Comparison of ENCODE assay signal across 29 cellular contexts in genomic region chr10:116970050-116970449, GRCh38. TPM values are rescaled to one million over a fixed set of nuclear protein-coding genes. Genes with fewer than 3 reads are reported as not detected.
"Had no signal": no experiment of that assay in that cellular context is flagged by ENCODE, and none has a peak within 500 bp of the region (broad histone marks: within the 10 kb centered on the region; RNA-seq: fewer than 3 reads in every experiment).

No MANE protein-coding gene starts in this region.

- H3K36me3 ChIP-seq: adrenal gland, breast epithelium, cardiac muscle cell, colonic mucosa had no signal

- H3K27ac ChIP-seq: adrenal gland, ascending aorta, breast epithelium, cardiac muscle cell, colonic mucosa had no signal

- H3K4me3 ChIP-seq: adrenal gland, ascending aorta, breast epithelium, cardiac muscle cell, colonic mucosa had no signal

- H3K4me1 ChIP-seq: ascending aorta, breast epithelium, colonic mucosa had no signal

- H3K27me3 ChIP-seq: adrenal gland, ascending aorta, breast epithelium, cardiac muscle cell, colonic mucosa had no signal

- FAIRE-seq: endothelial cell of umbilical vein had no signal

- H3K9me3 ChIP-seq: adrenal gland, ascending aorta, breast epithelium, colonic mucosa had no signal

- ATAC-seq: activated CD4-positive, alpha-beta T cell treated with anti-CD3 and anti-CD28 coated beads for 36 hours; activated CD8-positive, alpha-beta memory T cell treated with anti-CD3 and anti-CD28 coated beads, Interleukin-2, amount 10 ng/mL, durations not matched to agents 7 days and 5 days; activated CD8-positive, alpha-beta T cell treated with anti-CD3 and anti-CD28 coated beads, Interleukin-2, amount 10 ng/mL, durations not matched to agents 7 days and 5 days; activated naive CD8-positive, alpha-beta T cell treated with anti-CD3 and anti-CD28 coated beads, Interleukin-2, amount 50 U/mL, for 24 hours; esophagus mucosa had no signal

- DNase-seq: activated CD4-positive, alpha-beta memory T cell treated with anti-CD3 and anti-CD28 coated beads for 36 hours; activated CD4-positive, alpha-beta T cell treated with anti-CD3 and anti-CD28 coated beads for 36 hours; activated CD4-positive, alpha-beta T cell treated with anti-CD3 and anti-CD28 coated beads, Interleukin-2, amount 10 ng/mL, durations not matched to agents 24 days and 14 days; activated CD4-positive, CD25-positive, alpha-beta regulatory T cell; activated CD4-positive, CD25-positive, alpha-beta regulatory T cell treated with anti-CD3 and anti-CD28 coated beads, Interleukin-2, amount 50 U/mL, for 72 hours; activated CD8-positive, alpha-beta memory T cell treated with anti-CD3 and anti-CD28 coated beads, Interleukin-2, amount 10 ng/mL, durations not matched to agents 7 days and 5 days; activated CD8-positive, alpha-beta memory T cell treated with anti-CD3 and anti-CD28 coated beads, Interleukin-2, amount 50 U/mL, for 4 hours; activated CD8-positive, alpha-beta T cell treated with anti-CD3 and anti-CD28 coated beads, Interleukin-2, amount 10 ng/mL, durations not matched to agents 7 days and 5 days; activated effector memory CD4-positive, alpha-beta T cell treated with anti-CD3 and anti-CD28 coated beads, Interleukin-2, amount 50 U/mL, for 16 hours; activated naive CD4-positive, alpha-beta T cell treated with anti-CD3 and anti-CD28 coated beads for 36 hours; activated naive CD8-positive, alpha-beta T cell treated with anti-CD3 and anti-CD28 coated beads for 36 hours; activated naive CD8-positive, alpha-beta T cell treated with anti-CD3 and anti-CD28 coated beads, Interleukin-2, amount 50 U/mL, for 24 hours; activated T-cell treated with anti-CD3 and anti-CD28 coated beads, Interleukin-2, amount 50 U/mL, for 1 hour; activated T-cell treated with anti-CD3 and anti-CD28 coated beads, Interleukin-2, amount 50 U/mL, for 48 hours; adrenal gland; amygdala; colonic mucosa; effector memory CD4-positive, alpha-beta T cell; foreskin fibroblast; head of caudate nucleus; T-helper 2 cell had no signal

RNA-seq across cellular contexts. Expression of gene SHTN1, which starts 34.9 kb away (rescaled TPM):
- total RNA-seq: activated CD8-positive, alpha-beta memory T cell treated with anti-CD3 and anti-CD28 coated beads for 36 hours; activated CD8-positive, alpha-beta memory T cell treated with anti-CD3 and anti-CD28 coated beads, Interleukin-2, amount 10 ng/mL, durations not matched to agents 7 days and 5 days; activated CD8-positive, alpha-beta T cell treated with anti-CD3 and anti-CD28 coated beads, Interleukin-2, amount 10 ng/mL, durations not matched to agents 7 days and 5 days; activated T-helper 1 cell treated with anti-CD3 and anti-CD28 coated beads, Interleukin-12 subunit alpha, Interleukin-12 subunit beta, Interleukin-2, Interleukin-4 antibody, amounts not matched to agents 30 ng/mL and 10 ng/mL and 1 ng/mL, durations not matched to agents 14 hours and 24 hours and 36 hours; activated T-helper 2 cell treated with anti-CD3 and anti-CD28 coated beads, Interferon-gamma antibody, Interleukin-2, Interleukin-4, amounts not matched to agents 10 μg/mL and 5 μg/mL and 100 μg/mL, durations not matched to agents 14 hours and 24 hours and 36 hours had no signal
